In genomic region chr15:45023659-45024320, GRCh38 we compare ENCODE assay signal across 8 cellular contexts. TPM values are rescaled to one million over a fixed set of nuclear protein-coding genes. Genes with fewer than 3 reads are reported as not detected.
DNase-seq lines count a peak whose midpoint lies in the region; FAIRE-seq and TF ChIP-seq lines count a peak whose summit lies in the region.

No MANE protein-coding gene starts in this region.

- WGBS in stomach, 5 donors: 26 to 31% (median 28%) methylated on average over 5 of the region's 5 CpGs

- TF ChIP-seq EP300 in stomach (IDR thresholded peaks at IDR 0.05): no peak

- no peak for FAIRE-seq in frontal cortex (lab: Jason Lieb, UNC)

- H3K4me3 ChIP-seq in GM08714 (ENCODE audit: low read length): peak overlapping the region; percentile 78; the same call in 1 of the 2 replicates
- H3K4me3 ChIP-seq in astrocyte of the cerebellum (ENCODE audit: low read depth, low read length): peak overlapping the region; percentile 74
- H3K4me3 ChIP-seq in stomach: peak overlapping the region; percentile 63 to 81 (median 73)

- H3K27ac ChIP-seq in stomach: peak overlapping the region; percentile 75 to 86 (median 79)

- H3K4me1 ChIP-seq in stomach: peaks cover 35 to 61% (median 43%) of the 10 kb centered on the region in 4 donors

- peak overlapping the region; percentile 80 to 92 (median 90) for H3K4me3 Mint-ChIP-seq in immature natural killer cell

- no peaks in the 10 kb centered on the region for H3K9me3 Mint-ChIP-seq in immature natural killer cell

- no peak for TF ChIP-seq POLR2A in stomach (IDR thresholded peaks at IDR 0.05)

- peaks cover 0 to 7% (median 0%) of the 10 kb centered on the region in 3 donors for H3K27me3 ChIP-seq in stomach

- H3K36me3 Mint-ChIP-seq in immature natural killer cell: peaks cover 0 to 3% (median 0%) of the 10 kb centered on the region in 3 donors

- in situ Hi-C loops in astrocyte of the cerebellum (cut with HindIII; ENCODE audit: low sequenced_read_pairs): no loop called here

- H3K9me3 ChIP-seq in stomach: no peaks in the 10 kb centered on the region

- DNase-seq in LoVo (ENCODE audit: low spot score) (peak; percentile 32), astrocyte of the cerebellum (ENCODE audit: low read depth) (no peak), immature natural killer cell (no peak), stomach (no peak), DMS114 treated with DMSO at 0.1 percent for 48 hours (lab: John Stamatoyannopoulos, UW; ENCODE audit: unreplicated experiment) (no peak), COLO668 (lab: John Stamatoyannopoulos, UW; ENCODE audit: unreplicated experiment) (no peak), frontal cortex (ENCODE audit: low spot score in 2 of 2) (no peak)

- peak overlapping the region in 3 of 6 donors; percentile 14 to 92 (median 46) for H3K27ac Mint-ChIP-seq in immature natural killer cell

- TF ChIP-seq CTCF in astrocyte of the cerebellum (IDR thresholded peaks at IDR 0.05; ENCODE audit: low read depth, low read length, missing control alignments) (no peak), stomach (IDR thresholded peaks at IDR 0.05) (no peak)

- intact Hi-C loops in stomach (cut with DNase I; ENCODE audit: low total_unique reads): no loop called here

- peaks cover 9 to 16% of the 10 kb centered on the region in 2 donors for H3K4me1 Mint-ChIP-seq in immature natural killer cell

- peaks cover 0 to 3% (median 1%) of the 10 kb centered on the region in 3 donors for H3K27me3 Mint-ChIP-seq in immature natural killer cell (ENCODE audit: low read depth in 3 of 3)

- peaks cover 0 to under 1% (median 0%) of the 10 kb centered on the region in 4 donors for H3K36me3 ChIP-seq in stomach

RNA-seq across cellular contexts. Expression of gene SORD, which starts 0.8 kb away (rescaled TPM):
- polyA plus RNA-seq in immature natural killer cell: 1 to 10 TPM in 2 of 3 donors, under 1 TPM in 1; 0.84 to 6.1 (median 5.8) TPM
- total RNA-seq in stomach: 10 to 100 TPM in 3 of 5 donors, 1 to 10 TPM in 2; 5.5 to 43.3 (median 17.0) TPM
- 10 to 100 TPM; 10.5 to 33.5 (median 13.7) TPM for polyA plus RNA-seq in stomach
- 4.5 TPM for total RNA-seq in frontal cortex
